15 cellular contexts compared by ENCODE assay signal in genomic region chr9:131619680-131620079, GRCh38.
"Had no signal": no experiment of that assay in that cellular context is flagged by ENCODE, and none has a peak within 500 bp of the region (broad histone marks: within the 10 kb centered on the region; RNA-seq: fewer than 3 reads in every experiment).

No MANE protein-coding gene starts in this region.

- H3K4me3 ChIP-seq: tibial artery had no signal

- H3K27me3 Mint-ChIP-seq: activated naive CD4-positive, alpha-beta T cell treated with anti-CD3 and anti-CD28 coated beads, Interleukin-2, amount 10 ng/mL, durations not matched to agents 7 days and 5 days; naive thymus-derived CD8-positive, alpha-beta T cell had no signal

- DNase-seq: activated CD4-positive, alpha-beta T cell treated with anti-CD3 and anti-CD28 coated beads for 4 hours; activated CD8-positive, alpha-beta memory T cell treated with anti-CD3 and anti-CD28 coated beads for 24 hours; activated naive CD4-positive, alpha-beta T cell treated with anti-CD3 and anti-CD28 coated beads, Interleukin-2, amount 10 ng/mL, durations not matched to agents 7 days and 5 days; islet precursor cell; naive thymus-derived CD8-positive, alpha-beta T cell; retina; stimulated activated CD4-positive, alpha-beta T cell treated with anti-CD3 and anti-CD28 coated beads, Interleukin-12 subunit alpha, Interleukin-12 subunit beta, amount 100 ng/mL, for 4 hours; stimulated activated CD4-positive, alpha-beta T cell treated with anti-CD3 and anti-CD28 coated beads, Interleukin-2, amount 100 ng/mL, for 24 hours; T-helper 2 cell; tibial artery had no signal

- H3K27ac ChIP-seq: tibial artery had no signal

- H3K27me3 ChIP-seq: tibial artery had no signal

- H3K4me3 Mint-ChIP-seq: activated naive CD4-positive, alpha-beta T cell treated with anti-CD3 and anti-CD28 coated beads, Interleukin-2, amount 10 ng/mL, durations not matched to agents 7 days and 5 days; naive thymus-derived CD8-positive, alpha-beta T cell had no signal

- FAIRE-seq: astrocyte, endometrium, urothelium cell line had no signal

- H3K27ac Mint-ChIP-seq: activated naive CD4-positive, alpha-beta T cell treated with anti-CD3 and anti-CD28 coated beads, Interleukin-2, amount 10 ng/mL, durations not matched to agents 7 days and 5 days; activated T-helper 2 cell treated with anti-CD3 and anti-CD28 coated beads, Interferon-gamma antibody, Interleukin-2, Interleukin-4, amounts not matched to agents 10 μg/mL and 5 μg/mL and 100 μg/mL, durations not matched to agents 14 hours and 24 hours and 36 hours had no signal

- ATAC-seq: left lobe of liver; naive thymus-derived CD8-positive, alpha-beta T cell had no signal

- H3K9me3 ChIP-seq: tibial artery had no signal

- H3K9me3 Mint-ChIP-seq: activated naive CD4-positive, alpha-beta T cell treated with anti-CD3 and anti-CD28 coated beads, Interleukin-2, amount 10 ng/mL, durations not matched to agents 7 days and 5 days; activated T-helper 2 cell treated with anti-CD3 and anti-CD28 coated beads, Interferon-gamma antibody, Interleukin-2, Interleukin-4, amounts not matched to agents 10 μg/mL and 5 μg/mL and 100 μg/mL, durations not matched to agents 14 hours and 24 hours and 36 hours; naive thymus-derived CD8-positive, alpha-beta T cell had no signal
